1 cellular context compared by ENCODE assay signal in genomic region chr4:132344924-132345828, GRCh38.
TF ChIP-seq lines count a peak whose summit lies in the region.

No MANE protein-coding gene starts in this region.

TF ChIP-seq in K562, 482 proteins besides CTCF, POLR2A, EP300 and RAD21 (continued from another document):
- no peak for TF ChIP-seq ELK3 (CRISPR knock-in tag; IDR thresholded peaks at IDR 0.05)
- TF ChIP-seq POLR3A (IDR thresholded peaks at IDR 0.05; ENCODE audit: borderline replicate concordance, extremely low read depth, insufficient read depth, insufficient read length), result no peak
- TF ChIP-seq NFRKB (IDR thresholded peaks at IDR 0.05; ENCODE audit: low read depth), result peak; percentile 71
- TF ChIP-seq BDP1 (IDR thresholded peaks at IDR 0.05; ENCODE audit: insufficient read depth, insufficient read length), result no peak
- peak; percentile 58 for TF ChIP-seq GABPA (tag; conservative IDR thresholded peaks at IDR 0.05; ENCODE audit: low read depth)
- TF ChIP-seq ZNF324 (CRISPR knock-in tag; IDR thresholded peaks at IDR 0.05), result no peak
- 0 out of 4 replicates have a peak, but pooled peaks of 1 of the 2 experiments have one; percentile 10 for TF ChIP-seq NRF1 (conservative IDR thresholded peaks at IDR 0.05 in 1 of 2, IDR thresholded peaks at IDR 0.05 in 1 of 2)
- TF ChIP-seq SETDB1 (IDR thresholded peaks at IDR 0.05; ENCODE audit: low read length), result no peak
- TF ChIP-seq DMBX1 (CRISPR knock-in tag; IDR thresholded peaks at IDR 0.05; ENCODE audit: borderline replicate concordance), result no peak
- TF ChIP-seq ZNF583 (CRISPR knock-in tag; IDR thresholded peaks at IDR 0.05), result no peak
- no peak for TF ChIP-seq ZNF511 (CRISPR knock-in tag; IDR thresholded peaks at IDR 0.05)
- no peak for TF ChIP-seq ZBTB26 (CRISPR knock-in tag; IDR thresholded peaks at IDR 0.05)
- TF ChIP-seq SPI1 (IDR thresholded peaks at IDR 0.05; ENCODE audit: borderline replicate concordance, low read depth, low read length), result 0 out of 2 replicates have a peak, but pooled peaks have one; percentile 17
- no peak for TF ChIP-seq ZBTB12 (CRISPR knock-in tag; IDR thresholded peaks at IDR 0.05)
- peak; percentile 80 for TF ChIP-seq PHF8 (IDR thresholded peaks at IDR 0.05; ENCODE audit: borderline replicate concordance, low read length)
- TF ChIP-seq ETV5 (CRISPR knock-in tag; IDR thresholded peaks at IDR 0.05; ENCODE audit: low read depth), result 0 out of 2 replicates have a peak, but pooled peaks have one; percentile 31
- TF ChIP-seq SMAD4 (CRISPR knock-in tag; conservative IDR thresholded peaks at IDR 0.05), result 0 out of 2 replicates have a peak, but pooled peaks have one; percentile 17
- TF ChIP-seq WHSC1 (IDR thresholded peaks at IDR 0.05; ENCODE audit: low read length), result no peak
- no peak for TF ChIP-seq ZNF274 (IDR thresholded peaks at IDR 0.05; ENCODE audit: borderline replicate concordance, low read depth, low read length)
- TF ChIP-seq MTA3 (IDR thresholded peaks at IDR 0.05; ENCODE audit: borderline replicate concordance), result peak; percentile 66; the same call in 1 of the 2 replicates
- no peak for TF ChIP-seq HDAC3 (IDR thresholded peaks at IDR 0.05; ENCODE audit: borderline replicate concordance, partially characterized antibody)
- TF ChIP-seq MED1 (CRISPR knock-in tag; IDR thresholded peaks at IDR 0.05; ENCODE audit: borderline replicate concordance), result no peak
- peak; percentile 66 for TF ChIP-seq SUPT5H (IDR thresholded peaks at IDR 0.05)
- peak; percentile 91 for TF ChIP-seq TFAP4 (CRISPR knock-in tag; IDR thresholded peaks at IDR 0.05; ENCODE audit: borderline replicate concordance)
- TF ChIP-seq CHD2 (IDR thresholded peaks at IDR 0.05; ENCODE audit: low read depth, low read length), result peak; percentile 46
- TF ChIP-seq CREB1 (IDR thresholded peaks at IDR 0.05), result no peak
- TF ChIP-seq CREB1 (CRISPR knock-in tag; IDR thresholded peaks at IDR 0.05), result 0 out of 2 replicates have a peak, but pooled peaks have one; percentile 33
- TF ChIP-seq MTA1 (IDR thresholded peaks at IDR 0.05; ENCODE audit: borderline replicate concordance), result peak; percentile 31; the same call in 1 of the 2 replicates
- TF ChIP-seq AFF4 (CRISPR knock-in tag; IDR thresholded peaks at IDR 0.05), result no peak
- no peak for TF ChIP-seq ZBTB34 (CRISPR knock-in tag; IDR thresholded peaks at IDR 0.05)
- peak; percentile 75 for TF ChIP-seq ELF1 (tag; IDR thresholded peaks at IDR 0.05)
- TF ChIP-seq RBM25 (IDR thresholded peaks at IDR 0.05; ENCODE audit: low read depth, low read length, severe bottlenecking), result no peak
- no peak for TF ChIP-seq U2AF2 (optimal IDR thresholded peaks at IDR 0.05; ENCODE audit: low read depth, low read length)
- no peak for TF ChIP-seq ZNF551 (CRISPR knock-in tag; IDR thresholded peaks at IDR 0.05)
- no peak for TF ChIP-seq IRF1 (CRISPR knock-in tag; IDR thresholded peaks at IDR 0.05; ENCODE audit: borderline replicate concordance)
- no peak for TF ChIP-seq ZNF217 (CRISPR knock-in tag; IDR thresholded peaks at IDR 0.05)
- peak; percentile 45; the same call in 1 of the 2 replicates for TF ChIP-seq CBX1 (IDR thresholded peaks at IDR 0.05; ENCODE audit: low read depth)
- TF ChIP-seq HDAC8 (tag; IDR thresholded peaks at IDR 0.05), result no peak
- TF ChIP-seq BRF1 (IDR thresholded peaks at IDR 0.05; ENCODE audit: borderline replicate concordance, extremely low read depth, insufficient read length), result no peak
- peak; percentile 86 for TF ChIP-seq RBFOX2 (IDR thresholded peaks at IDR 0.05; ENCODE audit: low read depth, low read length)
- TF ChIP-seq ZNF780A (CRISPR knock-in tag; IDR thresholded peaks at IDR 0.05), result no peak
- peak; percentile 85 for TF ChIP-seq TAF1 (IDR thresholded peaks at IDR 0.05; ENCODE audit: control insufficient read depth, extremely low read depth, insufficient read depth, low read length, severe bottlenecking)
- no peak for TF ChIP-seq HDGF (IDR thresholded peaks at IDR 0.05)
- TF ChIP-seq ATF7 (IDR thresholded peaks at IDR 0.05), result 0 out of 2 replicates have a peak, but pooled peaks have one; percentile 43
- no peak for TF ChIP-seq ESRRA (IDR thresholded peaks at IDR 0.05; ENCODE audit: borderline replicate concordance, low read depth)
- no peak for TF ChIP-seq MTF1 (CRISPR knock-in tag; IDR thresholded peaks at IDR 0.05; ENCODE audit: borderline replicate concordance)
- TF ChIP-seq POLR2G (IDR thresholded peaks at IDR 0.05; ENCODE audit: low read depth, low read length), result peak; percentile 80
- TF ChIP-seq HNRNPLL (IDR thresholded peaks at IDR 0.05; ENCODE audit: low read depth, low read length, poor library complexity, severe bottlenecking), result peak; percentile 86
- TF ChIP-seq NFIC (IDR thresholded peaks at IDR 0.05), result no peak
- no peak for TF ChIP-seq RFX7 (CRISPR knock-in tag; IDR thresholded peaks at IDR 0.05)
- TF ChIP-seq KHSRP (IDR thresholded peaks at IDR 0.05), result no peak
- TF ChIP-seq DEAF1 (CRISPR knock-in tag; IDR thresholded peaks at IDR 0.05), result no peak
- no peak for TF ChIP-seq HOXB6 (CRISPR knock-in tag; IDR thresholded peaks at IDR 0.05; ENCODE audit: borderline replicate concordance)
- no peak for TF ChIP-seq ATF3 (IDR thresholded peaks at IDR 0.05)
- TF ChIP-seq ATF3 (CRISPR knock-in tag; conservative IDR thresholded peaks at IDR 0.05), result no peak
- no peak for TF ChIP-seq CREM (IDR thresholded peaks at IDR 0.05; ENCODE audit: low read depth)
- TF ChIP-seq NR2C2 (CRISPR knock-in tag; IDR thresholded peaks at IDR 0.05), result 0 out of 2 replicates have a peak, but pooled peaks have one; percentile 29
- no peak for TF ChIP-seq NR2C2 (tag; IDR thresholded peaks at IDR 0.05)
- no peak for TF ChIP-seq L3MBTL2 (IDR thresholded peaks at IDR 0.05)
- TF ChIP-seq ZNF133 (CRISPR knock-in tag; IDR thresholded peaks at IDR 0.05), result no peak
- TF ChIP-seq KDM1A (IDR thresholded peaks at IDR 0.05), result no peak
- no peak for TF ChIP-seq NELFE (IDR thresholded peaks at IDR 0.05; ENCODE audit: insufficient read depth, insufficient read length)
- TF ChIP-seq NFE2L1 (tag; IDR thresholded peaks at IDR 0.05; ENCODE audit: borderline replicate concordance, low read depth), result no peak
- 0 out of 2 replicates have a peak, but pooled peaks have one; percentile 17 for TF ChIP-seq ETV1 (tag; conservative IDR thresholded peaks at IDR 0.05; ENCODE audit: low read depth)
